In the genomic region with DNA sequence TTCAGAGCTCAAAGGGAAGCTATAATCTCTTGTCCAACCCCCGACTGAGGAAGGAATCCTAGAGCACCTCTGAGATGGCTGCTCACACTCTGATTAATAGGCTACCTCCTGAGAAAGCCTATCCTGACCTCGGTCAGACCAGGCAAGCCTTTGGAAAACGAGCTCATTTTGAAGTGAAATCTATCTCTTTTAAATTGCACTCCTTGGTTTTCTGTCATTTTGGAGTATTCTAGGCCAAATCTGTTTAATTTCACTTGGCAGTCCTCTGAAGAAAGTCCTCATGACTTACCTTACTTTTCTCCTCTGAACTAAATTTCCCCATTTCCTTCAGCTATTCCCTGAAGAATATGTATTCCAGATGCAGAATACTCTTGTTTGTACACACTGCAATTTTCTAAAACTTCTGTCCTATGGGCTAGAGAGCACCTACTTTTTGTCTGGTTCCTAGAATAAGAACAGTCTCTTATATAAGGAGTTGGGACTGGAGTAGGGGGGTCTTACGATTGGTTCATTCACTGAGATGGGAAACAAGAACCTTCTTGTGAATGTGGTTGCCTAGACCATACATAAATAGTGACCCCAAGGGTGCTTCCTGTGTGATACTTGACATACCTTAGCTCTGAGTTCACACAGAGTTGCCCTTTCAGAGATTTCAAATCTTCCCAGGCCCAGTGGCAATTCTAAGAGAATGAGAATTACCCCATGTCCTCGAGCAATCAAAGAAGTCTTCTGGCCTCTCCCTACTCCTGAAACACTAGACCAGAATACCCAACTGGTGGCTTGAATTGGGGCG, we compare ENCODE assay signal across 23 cellular contexts. TPM values are rescaled to one million over a fixed set of nuclear protein-coding genes. Genes with fewer than 3 reads are reported as not detected.
DNase-seq lines count a peak whose midpoint lies in the region; ATAC-seq lines count a peak whose summit lies in the region.
"Had no signal": no experiment of that assay in that cellular context is flagged by ENCODE, and none has a peak within 500 bp of the region (broad histone marks: within the 10 kb centered on the region; RNA-seq: fewer than 3 reads in every experiment).

No MANE protein-coding gene starts in this region.

- in situ Hi-C loops in SK-MEL-5 (cut with HindIII; ENCODE audit: low pct_unique_long_range_greater_than_20kb, low sequenced_read_pairs) = no loop called here

- DNase-seq in Daoy (ENCODE audit: low read depth) = peak; percentile 44
- DNase-seq in SK-MEL-5 (ENCODE audit: low read depth, low spot score) = peak; percentile 35
- DNase-seq in kidney tubule cell (ENCODE audit: low spot score) = peak; percentile 64
- DNase-seq in DMS79 (lab: John Stamatoyannopoulos, UW) = no peak
- DNase-seq in globus pallidus (ENCODE audit: low spot score) = no peak
- no peak for DNase-seq in NCI-H524 treated with DMSO at 0.1 percent for 48 hours (lab: John Stamatoyannopoulos, UW)
- DNase-seq: activated CD4-positive, CD25-positive, alpha-beta regulatory T cell; activated CD8-positive, alpha-beta memory T cell treated with anti-CD3 and anti-CD28 coated beads for 24 hours; caudate nucleus; effector memory CD8-positive, alpha-beta T cell; GF-D8; hypothalamus; kidney glomerular epithelial cell; NCI-H1436; NCI-H82; SK-N-SH; stimulated activated CD4-positive, alpha-beta T cell treated with anti-CD3 and anti-CD28 coated beads, Interleukin-2, amount 100 ng/mL, for 24 hours; stimulated activated naive CD8-positive, alpha-beta T cell treated with anti-CD3 and anti-CD28 coated beads, Interleukin-15, amount 100 ng/mL, for 72 hours; upper lobe of left lung had no signal

- ATAC-seq in HG02870 (IDR thresholded peaks at IDR 0.05; ENCODE audit: unreplicated experiment) (peak; percentile 50), HG03108 (IDR thresholded peaks at IDR 0.05; ENCODE audit: unreplicated experiment) (no peak)
- ATAC-seq: activated T-helper 17 cell treated with anti-CD3 and anti-CD28 coated beads, Interleukin-2, amount 50 U/mL, for 72 hours; effector memory CD8-positive, alpha-beta T cell; Panc1; stimulated activated naive CD8-positive, alpha-beta T cell treated with anti-CD3 and anti-CD28 coated beads, Interleukin-15, amount 100 ng/mL, for 72 hours had no signal

RNA-seq across cellular contexts. Expression of a gene that starts 31.9 kb away (rescaled TPM):
- total RNA-seq in Daoy (2014; rRNA removed; shearing (Covaris generic)) = 6.3 and 7.6 TPM in 2 replicates
- 31.1 and 36.4 TPM in 2 replicates for total RNA-seq in SK-MEL-5 (2014; rRNA removed; shearing (Covaris generic))
- polyA plus RNA-seq in SK-MEL-5 (2015; cell fraction: cytosol; rRNA removed) = 54.3 and 68.0 TPM in 2 replicates
- 156 and 173 TPM in 2 replicates for polyA plus RNA-seq in SK-MEL-5 (2015; cell fraction: nucleus; rRNA removed)

Comparison
In these comparisons a context has a peak if more than half of its experiments do, and no peak if none do; other contexts are left out.
1. DNase-seq: peak in Daoy (single experiment), SK-MEL-5 (single experiment) and kidney tubule cell (single experiment); none in DMS79 (single experiment), globus pallidus (single experiment) and NCI-H524 treated with DMSO at 0.1 percent for 48 hours (single experiment).